ENCODE assay signal across 23 cellular contexts in genomic region chr1:99935534-99935933, GRCh38. TPM values are rescaled to one million over a fixed set of nuclear protein-coding genes. Genes with fewer than 3 reads are reported as not detected.
DNase-seq lines count a peak whose midpoint lies in the region; ATAC-seq, FAIRE-seq and TF ChIP-seq lines count a peak whose summit lies in the region.
"Had no signal": no experiment of that assay in that cellular context is flagged by ENCODE, and none has a peak within 500 bp of the region (broad histone marks: within the 10 kb centered on the region; RNA-seq: fewer than 3 reads in every experiment).

No MANE protein-coding gene starts in this region.

- intact Hi-C loops in activated CD4-positive, alpha-beta T cell treated with anti-CD3 and anti-CD28 coated beads for 36 hours (cut with DNase I, micrococcal nuclease): no loop called here
- intact Hi-C loops in ovary (cut with DNase I): no loop called here
- intact Hi-C loops in head of caudate nucleus (cut with DNase I): no loop called here
- intact Hi-C loops in activated CD8-positive, alpha-beta T cell treated with anti-CD3 and anti-CD28 coated beads for 36 hours (cut with micrococcal nuclease): no loop called here

- no peak for FAIRE-seq in H1 (lab: Jason Lieb, UNC)
- FAIRE-seq: A204.1, G401.6, GM12892 had no signal

- H3K36me3 ChIP-seq in H1 (ENCODE audit: control insufficient read depth in 2 of 4, insufficient read depth in 4 of 4, low read length in 3 of 4) (no peaks in the 10 kb centered on the region), ovary (no peaks in the 10 kb centered on the region)
- H3K36me3 ChIP-seq: BLaER1 had no signal

- peaks cover 4% of the 10 kb centered on the region for H3K27me3 Mint-ChIP-seq in activated CD4-positive, alpha-beta T cell treated with anti-CD3 and anti-CD28 coated beads for 36 hours
- peaks cover 14% of the 10 kb centered on the region for H3K27me3 Mint-ChIP-seq in activated T-helper 17 cell treated with anti-CD3 and anti-CD28 coated beads, Interleukin-2, amount 50 U/mL, for 72 hours
- peaks cover 5% of the 10 kb centered on the region for H3K27me3 Mint-ChIP-seq in activated CD8-positive, alpha-beta T cell treated with anti-CD3 and anti-CD28 coated beads for 36 hours

- H3K23ac ChIP-seq in H1 (ENCODE audit: insufficient read length): no peak overlapping the region

- no peak overlapping the region for H2AK5ac ChIP-seq in H1 (ENCODE audit: low read depth, low read length)

- 0 out of 2 replicates have a peak overlapping the region, but pooled peaks have one; percentile 29 for H2AFZ ChIP-seq in H1 (ENCODE audit: low read length)

- no peak for DNase-seq in activated CD4-positive, alpha-beta T cell treated with anti-CD3 and anti-CD28 coated beads for 36 hours
- no peak for DNase-seq in activated CD4-positive, alpha-beta T cell treated with anti-CD3 and anti-CD28 coated beads for 4 hours
- no peak for DNase-seq in H1 (ENCODE audit: low read depth in 1 of 2, low spot score in 2 of 2)
- no peak for DNase-seq in stimulated activated effector memory CD8-positive, alpha-beta T cell treated with anti-CD3 and anti-CD28 coated beads, Interleukin-12 subunit alpha, Interleukin-12 subunit beta, amount 100 ng/mL, for 72 hours (ENCODE audit: low spot score in 2 of 2)
- no peak for DNase-seq in ovary
- DNase-seq in head of caudate nucleus: no peak
- DNase-seq in activated CD8-positive, alpha-beta T cell treated with anti-CD3 and anti-CD28 coated beads for 36 hours: no peak
- DNase-seq: Caco-2; CD4-positive, CD25-positive, alpha-beta regulatory T cell; CD8-positive, alpha-beta T cell; DMS153; DND-41; GOT3; H7; HCEC 1CT had no signal

- ATAC-seq in activated CD4-positive, alpha-beta T cell treated with anti-CD3 and anti-CD28 coated beads for 36 hours: peak; percentile 39
- ATAC-seq in activated T-helper 17 cell treated with anti-CD3 and anti-CD28 coated beads, Interleukin-2, amount 50 U/mL, for 72 hours (replicated peaks): peak; percentile 37
- ATAC-seq in stimulated activated effector memory CD8-positive, alpha-beta T cell treated with anti-CD3 and anti-CD28 coated beads, Interleukin-12 subunit alpha, Interleukin-12 subunit beta, amount 100 ng/mL, for 72 hours: peak; percentile 77
- ATAC-seq in activated CD8-positive, alpha-beta T cell treated with anti-CD3 and anti-CD28 coated beads for 36 hours: no peak
- ATAC-seq: CD8-positive, alpha-beta T cell had no signal

- no peak overlapping the region for H3K9ac ChIP-seq in H1 (replicated peaks in 1 of 4; ENCODE audit: extremely low read depth in 1 of 4, low read depth in 3 of 4, low read length in 3 of 4)
- H3K9ac ChIP-seq: BLaER1 had no signal

- no peak overlapping the region for H2BK15ac ChIP-seq in H1 (ENCODE audit: low read length)

- no peaks in the 10 kb centered on the region for H3K79me1 ChIP-seq in H1 (ENCODE audit: low read depth, low read length)

- H3K27ac ChIP-seq in H1 (ENCODE audit: low read depth, low read length): no peak overlapping the region
- H3K27ac ChIP-seq in ovary: no peak overlapping the region
- H3K27ac ChIP-seq: 22Rv1, BLaER1, C4-2B had no signal

- H2BK120ac ChIP-seq in H1 (replicated peaks; ENCODE audit: low read depth, low read length): no peak overlapping the region

- no peak overlapping the region for H3K27ac Mint-ChIP-seq in activated CD4-positive, alpha-beta T cell treated with anti-CD3 and anti-CD28 coated beads for 36 hours
- no peak overlapping the region for H3K27ac Mint-ChIP-seq in activated T-helper 17 cell treated with anti-CD3 and anti-CD28 coated beads, Interleukin-2, amount 50 U/mL, for 72 hours
- no peak overlapping the region for H3K27ac Mint-ChIP-seq in stimulated activated effector memory CD8-positive, alpha-beta T cell treated with anti-CD3 and anti-CD28 coated beads, Interleukin-12 subunit alpha, Interleukin-12 subunit beta, amount 100 ng/mL, for 72 hours
- no peak overlapping the region for H3K27ac Mint-ChIP-seq in activated CD8-positive, alpha-beta T cell treated with anti-CD3 and anti-CD28 coated beads for 36 hours
- H3K27ac Mint-ChIP-seq: B cell; CD4-positive, CD25-positive, alpha-beta regulatory T cell; CD8-positive, alpha-beta T cell had no signal

- no peak overlapping the region for H3K56ac ChIP-seq in H1 (replicated peaks; ENCODE audit: insufficient read length, low read depth, low read length)

- no peak overlapping the region for H3K4me2 ChIP-seq in H1 (ENCODE audit: insufficient read depth in 1 of 2, low read depth in 2 of 2, low read length in 2 of 2)
- H3K4me2 ChIP-seq: BLaER1 had no signal

- H4K5ac ChIP-seq in H1 (ENCODE audit: insufficient read length, low read depth, low read length): no peak overlapping the region

- no peak overlapping the region for H2BK20ac ChIP-seq in H1 (ENCODE audit: low read length)

- H4K20me1 ChIP-seq in H1 (replicated peaks in 1 of 2; ENCODE audit: control insufficient read depth in 1 of 2, insufficient read depth in 2 of 2, low read length in 2 of 2): no peaks in the 10 kb centered on the region
- H4K20me1 ChIP-seq: BLaER1 had no signal

- no peak overlapping the region for H2BK5ac ChIP-seq in H1 (ENCODE audit: low read depth, low read length)

- no peaks in the 10 kb centered on the region for H3K36me3 Mint-ChIP-seq in activated CD4-positive, alpha-beta T cell treated with anti-CD3 and anti-CD28 coated beads for 36 hours (ENCODE audit: low read depth)
- no peaks in the 10 kb centered on the region for H3K36me3 Mint-ChIP-seq in activated T-helper 17 cell treated with anti-CD3 and anti-CD28 coated beads, Interleukin-2, amount 50 U/mL, for 72 hours (ENCODE audit: low read depth)
- H3K36me3 Mint-ChIP-seq in stimulated activated effector memory CD8-positive, alpha-beta T cell treated with anti-CD3 and anti-CD28 coated beads, Interleukin-12 subunit alpha, Interleukin-12 subunit beta, amount 100 ng/mL, for 72 hours: no peaks in the 10 kb centered on the region
- no peaks in the 10 kb centered on the region for H3K36me3 Mint-ChIP-seq in activated CD8-positive, alpha-beta T cell treated with anti-CD3 and anti-CD28 coated beads for 36 hours (ENCODE audit: low read depth)
- H3K36me3 Mint-ChIP-seq: CD4-positive, CD25-positive, alpha-beta regulatory T cell; CD8-positive, alpha-beta T cell had no signal

- POLR2A ChIA-PET in activated CD4-positive, alpha-beta T cell treated with anti-CD3 and anti-CD28 coated beads for 36 hours (lab: Charles Lee): no interaction called here
- POLR2A ChIA-PET in H1 (lab: Charles Lee; ENCODE audit: partially characterized antibody): no interaction called here
- POLR2A ChIA-PET in activated CD8-positive, alpha-beta T cell treated with anti-CD3 and anti-CD28 coated beads for 36 hours (lab: Charles Lee): no interaction called here

- no peaks in the 10 kb centered on the region for H3K27me3 ChIP-seq in H1 (replicated peaks in 1 of 4; ENCODE audit: control insufficient read depth in 3 of 4, extremely low read depth in 1 of 4, insufficient read depth in 3 of 4, low read length in 3 of 4)
- no peaks in the 10 kb centered on the region for H3K27me3 ChIP-seq in ovary
- H3K27me3 ChIP-seq: BLaER1 had no signal

- H4K91ac ChIP-seq in H1 (replicated peaks; ENCODE audit: insufficient read length, low read length): no peak overlapping the region

- no peaks in the 10 kb centered on the region for H3K4me1 ChIP-seq in H1 (replicated peaks in 1 of 4; ENCODE audit: control insufficient read depth in 3 of 4, insufficient read depth in 4 of 4, low read length in 3 of 4)
- no peaks in the 10 kb centered on the region for H3K4me1 ChIP-seq in ovary (ENCODE audit: insufficient read depth)
- H3K4me1 ChIP-seq: BLaER1, Caco-2 had no signal

- H3K4me1 Mint-ChIP-seq in activated CD4-positive, alpha-beta T cell treated with anti-CD3 and anti-CD28 coated beads for 36 hours: no peaks in the 10 kb centered on the region
- no peaks in the 10 kb centered on the region for H3K4me1 Mint-ChIP-seq in activated T-helper 17 cell treated with anti-CD3 and anti-CD28 coated beads, Interleukin-2, amount 50 U/mL, for 72 hours
- H3K4me1 Mint-ChIP-seq in stimulated activated effector memory CD8-positive, alpha-beta T cell treated with anti-CD3 and anti-CD28 coated beads, Interleukin-12 subunit alpha, Interleukin-12 subunit beta, amount 100 ng/mL, for 72 hours: no peaks in the 10 kb centered on the region
- H3K4me1 Mint-ChIP-seq in activated CD8-positive, alpha-beta T cell treated with anti-CD3 and anti-CD28 coated beads for 36 hours (ENCODE audit: low read depth): no peaks in the 10 kb centered on the region
- H3K4me1 Mint-ChIP-seq: B cell; CD4-positive, CD25-positive, alpha-beta regulatory T cell had no signal

- no peaks in the 10 kb centered on the region for H3K9me3 ChIP-seq in H1 (ENCODE audit: insufficient read depth in 2 of 2, low read depth in 1 of 2, low read length in 1 of 2)
- no peaks in the 10 kb centered on the region for H3K9me3 ChIP-seq in ovary
- H3K9me3 ChIP-seq: Caco-2 had no signal

- no peak overlapping the region for H4K8ac ChIP-seq in H1 (ENCODE audit: extremely low read depth, insufficient read depth, low read length)

- no peak overlapping the region for H3K18ac ChIP-seq in H1 (ENCODE audit: extremely low read depth, low read length)

- CTCF ChIA-PET in activated CD4-positive, alpha-beta T cell treated with anti-CD3 and anti-CD28 coated beads for 36 hours (lab: Charles Lee): interaction anchor here (1.1 kb wide), 1 partner anchor 56 kb away, joined by 3 read pairs; no protein-coding TSS in a partner anchor
- CTCF ChIA-PET in H1 (lab: Charles Lee; ENCODE audit: partially characterized antibody): no interaction called here
- CTCF ChIA-PET in activated CD8-positive, alpha-beta T cell treated with anti-CD3 and anti-CD28 coated beads for 36 hours (lab: Charles Lee): no interaction called here

- H3K4me3 ChIP-seq in H1 (ENCODE audit: extremely low read depth in 1 of 4, insufficient read depth in 2 of 4, low read depth in 3 of 4, low read length in 4 of 4): no peak overlapping the region
- H3K4me3 ChIP-seq in ovary: no peak overlapping the region
- H3K4me3 ChIP-seq: BLaER1 had no signal

- no peak overlapping the region for H3K4ac ChIP-seq in H1 (replicated peaks; ENCODE audit: insufficient read length, low read depth, low read length)

- no peaks in the 10 kb centered on the region for H3K23me2 ChIP-seq in H1 (ENCODE audit: low read depth, low read length)

- H3K4me3 Mint-ChIP-seq in activated CD4-positive, alpha-beta T cell treated with anti-CD3 and anti-CD28 coated beads for 36 hours: no peak overlapping the region
- no peak overlapping the region for H3K4me3 Mint-ChIP-seq in activated T-helper 17 cell treated with anti-CD3 and anti-CD28 coated beads, Interleukin-2, amount 50 U/mL, for 72 hours
- H3K4me3 Mint-ChIP-seq in stimulated activated effector memory CD8-positive, alpha-beta T cell treated with anti-CD3 and anti-CD28 coated beads, Interleukin-12 subunit alpha, Interleukin-12 subunit beta, amount 100 ng/mL, for 72 hours: no peak overlapping the region
- no peak overlapping the region for H3K4me3 Mint-ChIP-seq in activated CD8-positive, alpha-beta T cell treated with anti-CD3 and anti-CD28 coated beads for 36 hours
- H3K4me3 Mint-ChIP-seq: B cell; CD4-positive, CD25-positive, alpha-beta regulatory T cell; CD8-positive, alpha-beta T cell had no signal

- no peak for TF ChIP-seq POLR2A in H1 (IDR thresholded peaks at IDR 0.05; ENCODE audit: control extremely low read depth in 1 of 2, low read depth in 2 of 2, low read length in 2 of 2)
- TF ChIP-seq POLR2A in ovary (IDR thresholded peaks at IDR 0.05): no peak

- no peak overlapping the region for H2BK12ac ChIP-seq in H1 (ENCODE audit: low read depth, low read length)

- H3K9me3 Mint-ChIP-seq in activated CD4-positive, alpha-beta T cell treated with anti-CD3 and anti-CD28 coated beads for 36 hours (ENCODE audit: low read depth): peaks cover 6% of the 10 kb centered on the region
- H3K9me3 Mint-ChIP-seq in activated T-helper 17 cell treated with anti-CD3 and anti-CD28 coated beads, Interleukin-2, amount 50 U/mL, for 72 hours: no peaks in the 10 kb centered on the region
- H3K9me3 Mint-ChIP-seq in stimulated activated effector memory CD8-positive, alpha-beta T cell treated with anti-CD3 and anti-CD28 coated beads, Interleukin-12 subunit alpha, Interleukin-12 subunit beta, amount 100 ng/mL, for 72 hours: no peaks in the 10 kb centered on the region
- no peaks in the 10 kb centered on the region for H3K9me3 Mint-ChIP-seq in activated CD8-positive, alpha-beta T cell treated with anti-CD3 and anti-CD28 coated beads for 36 hours
- H3K9me3 Mint-ChIP-seq: CD8-positive, alpha-beta T cell had no signal

- TF ChIP-seq EP300 in H1 (IDR thresholded peaks at IDR 0.05; ENCODE audit: borderline replicate concordance in 1 of 2, low read depth in 2 of 2, low read length in 2 of 2) (no peak), ovary (IDR thresholded peaks at IDR 0.05) (no peak)

- no peaks in the 10 kb centered on the region for H3K79me2 ChIP-seq in H1 (ENCODE audit: control insufficient read depth in 1 of 2, insufficient read depth in 2 of 2, low read length in 2 of 2)

- 100% methylated on average over 1 of the region's 1 CpG; no CpG with 5 or more reads in 1 of the 2 experiments for WGBS in H1 (ENCODE audit: extremely low coverage in 1 of 2, insufficient coverage in 1 of 2, insufficient read length in 1 of 2, insufficient replicate concordance in 2 of 2, low coverage in 1 of 2, low lambda C conversion rate in 2 of 2, missing lambda C conversion rate in 1 of 2), 2 experiments
- WGBS in ovary, 3 donors: 88 to 92% (median 92%) methylated on average over 1 of the region's 1 CpG

- TF ChIP-seq CTCF in H1 (IDR thresholded peaks at IDR 0.05; ENCODE audit: control extremely low read depth in 1 of 3, insufficient read depth in 1 of 3, low read depth in 1 of 3, low read length in 3 of 3) (no peak), ovary (IDR thresholded peaks at IDR 0.05) (no peak)
- TF ChIP-seq CTCF in activated CD8-positive, alpha-beta T cell treated with anti-CD3 and anti-CD28 coated beads for 36 hours (IDR thresholded peaks at IDR 0.05): no peak

- H3K14ac ChIP-seq in H1 (ENCODE audit: insufficient read length): no peak overlapping the region

- no peak for TF ChIP-seq RAD21 in H1 (IDR thresholded peaks at IDR 0.05 in 1 of 2, conservative IDR thresholded peaks at IDR 0.05 in 1 of 2; ENCODE audit: low read depth in 2 of 2, low read length in 2 of 2)

RNA-seq across cellular contexts. Expression of gene SLC35A3, which starts 34.3 kb away (rescaled TPM):
- 10 to 100 TPM; 11.2 to 13.4 TPM for total RNA-seq in activated CD4-positive, alpha-beta T cell treated with anti-CD3 and anti-CD28 coated beads for 36 hours
- total RNA-seq in activated T-helper 17 cell treated with anti-CD3 and anti-CD28 coated beads, Interleukin-2, amount 50 U/mL, for 72 hours: 10 to 100 TPM; 10.1 to 16.5 TPM
- total RNA-seq in H1 (2021; fragmentation: NEBNext Ultra II Directional; extraction: Animal tissue kit (Norgen Biotek cat#: 25700)): 12.5 and 13.8 TPM in 2 replicates
- polyA plus RNA-seq in H1 (2011; rRNA removed) (2.6 and 3.0 TPM in 2 replicates), ovary (10 to 100 TPM in 1 of 2 donors, 1 to 10 TPM in 1; 7.7 to 10.2 TPM)
- 5.3 TPM for polyA plus RNA-seq in H1 (2011; cell fraction: cytosol; rRNA removed)
- polyA plus RNA-seq in H1 (2011; cell fraction: nucleus; rRNA removed): 4.5 TPM
- 2.7 to 6.3 TPM (median 2.9 TPM) in 4 replicates for polyA plus RNA-seq in H1 (2012, experiment 1 of 2)
- polyA plus RNA-seq in H1 (2012, experiment 2 of 2): 1.1 TPM
- 10.9 TPM for polyA plus RNA-seq in H1 (2013, experiment 1 of 2)
- polyA plus RNA-seq in H1 (2013, experiment 2 of 2): 11.7 TPM
- polyA minus RNA-seq in H1 (2011; rRNA and poly(A)+ RNA removed): 4.6 and 10.4 TPM in 2 replicates
- polyA minus RNA-seq in H1 (2011; cell fraction: cytosol; rRNA and poly(A)+ RNA removed): 5.2 TPM
- polyA minus RNA-seq in H1 (2011; cell fraction: nucleus; rRNA and poly(A)+ RNA removed): 19.6 TPM
- total RNA-seq in ovary: 10 to 100 TPM; 11.4 to 22.8 (median 17.0) TPM
- total RNA-seq in activated CD8-positive, alpha-beta T cell treated with anti-CD3 and anti-CD28 coated beads for 36 hours: 10 to 100 TPM; 17.5 to 19.3 TPM
